In genomic region chr2:74304332-74305148, GRCh38 we compare ENCODE assay signal across 13 cellular contexts.
"Had no signal": no experiment of that assay in that cellular context is flagged by ENCODE, and none has a peak within 500 bp of the region (broad histone marks: within the 10 kb centered on the region; RNA-seq: fewer than 3 reads in every experiment).

No MANE protein-coding gene starts in this region.

- H3K9me3 Mint-ChIP-seq: activated CD4-positive, alpha-beta memory T cell treated with anti-CD3 and anti-CD28 coated beads, Interleukin-2, amount 10 ng/mL, durations not matched to agents 7 days and 5 days; T-helper 2 cell treated with Interferon-gamma antibody and Interleukin-4, amounts not matched to agents 5 μg/mL and 100 μg/mL, for 36 hours had no signal

- H3K36me3 Mint-ChIP-seq: type B pancreatic cell had no signal

- DNase-seq: activated CD4-positive, alpha-beta memory T cell treated with anti-CD3 and anti-CD28 coated beads, Interleukin-2, amount 10 ng/mL, durations not matched to agents 7 days and 5 days; activated effector memory CD4-positive, alpha-beta T cell treated with Interleukin-2 at 50 U/mL for 16 hours; colonic mucosa; effector memory CD4-positive, alpha-beta T cell; kidney; left ventricle myocardium inferior; posterior cingulate gyrus; SJCRH30; stimulated activated CD4-positive, alpha-beta T cell treated with anti-CD3 and anti-CD28 coated beads, Interleukin-4, amount 100 ng/mL, for 4 hours; SW 1271 had no signal

- H3K27ac Mint-ChIP-seq: activated CD4-positive, alpha-beta memory T cell treated with anti-CD3 and anti-CD28 coated beads, Interleukin-2, amount 10 ng/mL, durations not matched to agents 7 days and 5 days; T-helper 2 cell treated with Interferon-gamma antibody and Interleukin-4, amounts not matched to agents 5 μg/mL and 100 μg/mL, for 36 hours; type B pancreatic cell had no signal

- H3K4me3 Mint-ChIP-seq: activated CD4-positive, alpha-beta memory T cell treated with anti-CD3 and anti-CD28 coated beads, Interleukin-2, amount 10 ng/mL, durations not matched to agents 7 days and 5 days; neural crest cell; T-helper 2 cell treated with Interferon-gamma antibody and Interleukin-4, amounts not matched to agents 5 μg/mL and 100 μg/mL, for 36 hours; type B pancreatic cell had no signal

- H3K27me3 Mint-ChIP-seq: type B pancreatic cell had no signal

- H3K4me1 Mint-ChIP-seq: activated CD4-positive, alpha-beta memory T cell treated with anti-CD3 and anti-CD28 coated beads, Interleukin-2, amount 10 ng/mL, durations not matched to agents 7 days and 5 days; neural crest cell had no signal
